Comparison of ENCODE assay signal across 17 cellular contexts in genomic region chr5:180523629-180524466, GRCh38. TPM values are rescaled to one million over a fixed set of nuclear protein-coding genes. Genes with fewer than 3 reads are reported as not detected.
DNase-seq lines count a peak whose midpoint lies in the region; ATAC-seq, FAIRE-seq and TF ChIP-seq lines count a peak whose summit lies in the region.
"Had no signal": no experiment of that assay in that cellular context is flagged by ENCODE, and none has a peak within 500 bp of the region (broad histone marks: within the 10 kb centered on the region; RNA-seq: fewer than 3 reads in every experiment).

No MANE protein-coding gene starts in this region.

- H3K4me3 Mint-ChIP-seq in CD4-positive, alpha-beta memory T cell: peak overlapping the region in 4 of 8 donors; percentile 6 to 26 (median 12)
- H3K4me3 Mint-ChIP-seq in T-cell (no peak overlapping the region), nephron (peak overlapping the region in 2 of 3 experiments; percentile 4 to 5)
- H3K4me3 Mint-ChIP-seq: activated CD8-positive, alpha-beta T cell treated with anti-CD3 and anti-CD28 coated beads, Interleukin-2, amount 10 ng/mL, durations not matched to agents 7 days and 5 days had no signal

- DNase-seq in CD4-positive, alpha-beta memory T cell: no peak
- DNase-seq in T-cell (no peak), endothelial cell of umbilical vein (ENCODE audit: low read depth, low spot score) (peak; percentile 12), ascending aorta (ENCODE audit: low spot score in 2 of 2) (no peak), COLO829 (ENCODE audit: low spot score) (no peak), left colon (no peak)
- DNase-seq: activated CD8-positive, alpha-beta T cell treated with anti-CD3 and anti-CD28 coated beads, Interleukin-2, amount 10 ng/mL, durations not matched to agents 7 days and 5 days; GDM1; Kasumi-1; left ventricle myocardium superior; NCI-H1436; Peyer's patch; stimulated activated CD4-positive, alpha-beta T cell treated with anti-CD3 and anti-CD28 coated beads, Interleukin-4, amount 100 ng/mL, for 4 hours had no signal

- H2AFZ ChIP-seq in endothelial cell of umbilical vein (ENCODE audit: low read depth, low read length): no peak overlapping the region

- POLR2A ChIA-PET in CD4-positive, alpha-beta memory T cell (lab: Charles Lee; ENCODE audit: partially characterized antibody): no interaction called here
- POLR2A ChIA-PET in T-cell (lab: Charles Lee): interaction anchor here in 1 of 2 donors (0.6 kb wide), 1 partner anchor 14 kb away, joined by 5 read pairs; no protein-coding TSS in a partner anchor
- POLR2A ChIA-PET in endothelial cell of umbilical vein (lab: Charles Lee): no interaction called here

- no peak for FAIRE-seq in endothelial cell of umbilical vein (lab: Jason Lieb, UNC)
- FAIRE-seq: H1 had no signal

- no peak overlapping the region for H3K4me2 ChIP-seq in endothelial cell of umbilical vein (ENCODE audit: insufficient read depth, low read length)

- H3K4me3 ChIP-seq in CD4-positive, alpha-beta memory T cell (ENCODE audit: low read length in 2 of 2): no peak overlapping the region
- H3K4me3 ChIP-seq in endothelial cell of umbilical vein (replicated peaks in 1 of 3; ENCODE audit: insufficient read depth in 1 of 3, low read depth in 1 of 3, low read length in 3 of 3): no peak overlapping the region
- H3K4me3 ChIP-seq in ascending aorta: no peak overlapping the region
- H3K4me3 ChIP-seq: Peyer's patch, thoracic aorta had no signal

- ATAC-seq in T-cell (replicated peaks in 1 of 4) (no peak), GM19397 (IDR thresholded peaks at IDR 0.05; ENCODE audit: unreplicated experiment) (no peak), left colon (no peak)
- ATAC-seq: activated CD8-positive, alpha-beta T cell treated with anti-CD3 and anti-CD28 coated beads, Interleukin-2, amount 10 ng/mL, durations not matched to agents 7 days and 5 days; left ventricle myocardium superior had no signal

- no peak for TF ChIP-seq POLR2A in endothelial cell of umbilical vein (IDR thresholded peaks at IDR 0.05; ENCODE audit: low read depth, low read length)

- no peak overlapping the region for H3K27ac ChIP-seq in CD4-positive, alpha-beta memory T cell (ENCODE audit: low read depth, low read length)
- H3K27ac ChIP-seq in endothelial cell of umbilical vein (ENCODE audit: insufficient read depth, low read depth, low read length): no peak overlapping the region
- H3K27ac ChIP-seq in ascending aorta: no peak overlapping the region
- H3K27ac ChIP-seq: Peyer's patch, thoracic aorta had no signal

- no peak overlapping the region for H3K9ac ChIP-seq in endothelial cell of umbilical vein (replicated peaks; ENCODE audit: extremely low read depth, insufficient read depth, low read length)

- intact Hi-C loops in CD4-positive, alpha-beta memory T cell (cut with micrococcal nuclease): no loop called here
- intact Hi-C loops in endothelial cell of umbilical vein (cut with micrococcal nuclease) (no loop called here), ascending aorta (cut with DNase I) (no loop called here), left colon (cut with DNase I, micrococcal nuclease) (no loop called here)

- BruUV-seq in endothelial cell of umbilical vein (replicated peaks; lab: Mats Ljungman, UMichigan): no TSS peak

- H3K9me3 Mint-ChIP-seq in CD4-positive, alpha-beta memory T cell: peaks cover 0 to 2% (median 0%) of the 10 kb centered on the region in 8 donors
- H3K9me3 Mint-ChIP-seq in T-cell: no peaks in the 10 kb centered on the region
- no peaks in the 10 kb centered on the region for H3K9me3 Mint-ChIP-seq in nephron

- no peaks in the 10 kb centered on the region for H3K9me1 ChIP-seq in endothelial cell of umbilical vein (replicated peaks; ENCODE audit: control insufficient read depth, extremely low read depth, insufficient read depth, low read length)

- dilution Hi-C loops in endothelial cell of umbilical vein (cut with MboI; ENCODE audit: extremely low pct_ligation_motif_present, low sequenced_read_pairs): no loop called here

- H3K27me3 Mint-ChIP-seq in CD4-positive, alpha-beta memory T cell: no peaks in the 10 kb centered on the region
- H3K27me3 Mint-ChIP-seq in T-cell (no peaks in the 10 kb centered on the region), nephron (ENCODE audit: low read depth) (no peaks in the 10 kb centered on the region)

- H3K36me3 ChIP-seq in CD4-positive, alpha-beta memory T cell (ENCODE audit: insufficient read depth, low read length): no peaks in the 10 kb centered on the region
- H3K36me3 ChIP-seq in endothelial cell of umbilical vein (ENCODE audit: control insufficient read depth in 2 of 2, extremely low read depth in 1 of 2, insufficient read depth in 2 of 2, low read length in 2 of 2) (no peaks in the 10 kb centered on the region), ascending aorta (no peaks in the 10 kb centered on the region)
- H3K36me3 ChIP-seq: Peyer's patch, thoracic aorta had no signal

- CTCF ChIA-PET in CD4-positive, alpha-beta memory T cell (lab: Charles Lee; ENCODE audit: partially characterized antibody): no interaction called here
- CTCF ChIA-PET in T-cell (lab: Charles Lee) (interaction anchor here in 1 of 2 donors (0.6 to 1.8 kb wide), 4 partner anchors 14 to 206 kb away, joined by 3 to 8 read pairs (median 4); no protein-coding TSS in a partner anchor), endothelial cell of umbilical vein (lab: Charles Lee) (no interaction called here)

- TF ChIP-seq CTCF in endothelial cell of umbilical vein (IDR thresholded peaks at IDR 0.05; ENCODE audit: extremely low read depth in 1 of 2, insufficient read depth in 1 of 2, low read depth in 1 of 2, low read length in 2 of 2) (no peak), nephron (IDR thresholded peaks at IDR 0.05; ENCODE audit: unreplicated experiment in 3 of 3) (no peak), ascending aorta (IDR thresholded peaks at IDR 0.05) (no peak)

- H3K27ac Mint-ChIP-seq in CD4-positive, alpha-beta memory T cell: peak overlapping the region in 4 of 7 donors; percentile 49 to 71 (median 65)
- H3K27ac Mint-ChIP-seq in T-cell: peak overlapping the region; percentile 28 to 37
- H3K27ac Mint-ChIP-seq in nephron: peak overlapping the region; percentile 55 to 88 (median 71)
- H3K27ac Mint-ChIP-seq: activated CD8-positive, alpha-beta T cell treated with anti-CD3 and anti-CD28 coated beads, Interleukin-2, amount 10 ng/mL, durations not matched to agents 7 days and 5 days had no signal

- peaks cover 0 to 4% of the 10 kb centered on the region in 2 donors for H3K36me3 Mint-ChIP-seq in CD4-positive, alpha-beta memory T cell
- H3K36me3 Mint-ChIP-seq in T-cell (no peaks in the 10 kb centered on the region), nephron (ENCODE audit: low read depth) (peaks cover 27% of the 10 kb centered on the region)

- peaks cover 88% of the 10 kb centered on the region for H3K79me2 ChIP-seq in endothelial cell of umbilical vein (ENCODE audit: control insufficient read depth, insufficient read depth, low read length)

- H3K4me1 ChIP-seq in CD4-positive, alpha-beta memory T cell (ENCODE audit: insufficient read depth, low read length): peaks cover 41% of the 10 kb centered on the region
- H3K4me1 ChIP-seq in endothelial cell of umbilical vein (ENCODE audit: control insufficient read depth, extremely low read depth, insufficient read depth, low read length) (no peaks in the 10 kb centered on the region), ascending aorta (no peaks in the 10 kb centered on the region)

- peaks cover 8% of the 10 kb centered on the region for H4K20me1 ChIP-seq in endothelial cell of umbilical vein (replicated peaks; ENCODE audit: control insufficient read depth, extremely low read depth, insufficient read depth, low read length)

- no peaks in the 10 kb centered on the region for H3K27me3 ChIP-seq in CD4-positive, alpha-beta memory T cell (ENCODE audit: insufficient read depth, low read length)
- H3K27me3 ChIP-seq in endothelial cell of umbilical vein (ENCODE audit: control insufficient read depth in 2 of 2, insufficient read depth in 2 of 2, low read length in 2 of 2): no peaks in the 10 kb centered on the region
- H3K27me3 ChIP-seq in ascending aorta: no peaks in the 10 kb centered on the region
- H3K27me3 ChIP-seq: Peyer's patch had no signal

- H3K9me3 ChIP-seq in CD4-positive, alpha-beta memory T cell (ENCODE audit: control insufficient read depth in 1 of 2, low read length in 2 of 2): no peaks in the 10 kb centered on the region
- H3K9me3 ChIP-seq in endothelial cell of umbilical vein (replicated peaks; ENCODE audit: control insufficient read depth, insufficient read depth, low read length) (no peaks in the 10 kb centered on the region), ascending aorta (no peaks in the 10 kb centered on the region)
- H3K9me3 ChIP-seq: Peyer's patch, thoracic aorta had no signal

- H3K4me1 Mint-ChIP-seq in CD4-positive, alpha-beta memory T cell: peaks cover 46 to 62% (median 55%) of the 10 kb centered on the region in 4 donors
- peaks cover 57 to 72% (median 69%) of the 10 kb centered on the region in 3 donors for H3K4me1 Mint-ChIP-seq in T-cell
- peaks cover 35% of the 10 kb centered on the region for H3K4me1 Mint-ChIP-seq in nephron

TF ChIP-seq in endothelial cell of umbilical vein, 7 proteins besides CTCF, POLR2A, EP300 and RAD21:
- TF ChIP-seq POLR2AphosphoS5 (IDR thresholded peaks at IDR 0.05; ENCODE audit: insufficient read depth, low read depth, low read length) (no peak), GATA2 (IDR thresholded peaks at IDR 0.05; ENCODE audit: insufficient read depth, insufficient read length, low read depth, low read length) (no peak), MYC (IDR thresholded peaks at IDR 0.05; ENCODE audit: low read depth, low read length) (no peak), EZH2 (IDR thresholded peaks at IDR 0.05; ENCODE audit: borderline replicate concordance, low read depth, low read length, severe bottlenecking) (no peak)

RNA-seq across cellular contexts. Expression of gene CNOT6, which starts 29.7 kb away (rescaled TPM):
- total RNA-seq in CD4-positive, alpha-beta memory T cell: 10 to 100 TPM; 30.1 to 37.8 TPM
- 1 to 10 TPM; 3.9 to 9.2 TPM for polyA plus RNA-seq in CD4-positive, alpha-beta memory T cell
- total RNA-seq in T-cell (10 to 100 TPM; 25.1 to 29.9 (median 25.6) TPM), endothelial cell of umbilical vein (33.8 and 35.5 TPM in 2 replicates), ascending aorta (12.0 TPM), left colon (10 to 100 TPM; 24.8 to 25.2 TPM)
- 6.2 and 9.2 TPM in 2 replicates for polyA plus RNA-seq in endothelial cell of umbilical vein
- polyA plus RNA-seq in endothelial cell of umbilical vein (2011; cell fraction: cytosol; rRNA removed): 11.0 and 11.1 TPM in 2 replicates
- polyA plus RNA-seq in endothelial cell of umbilical vein (2011; cell fraction: nucleus; rRNA removed): 13.4 and 17.1 TPM in 2 replicates
- polyA plus RNA-seq in endothelial cell of umbilical vein (2012): 10.4 and 22.3 TPM in 2 replicates
- 16.0 and 23.5 TPM in 2 replicates for polyA minus RNA-seq in endothelial cell of umbilical vein
- 20.5 TPM for polyA minus RNA-seq in endothelial cell of umbilical vein (2011; cell fraction: cytosol; rRNA and poly(A)+ RNA removed)
- 14.2 and 23.5 TPM in 2 replicates for polyA minus RNA-seq in endothelial cell of umbilical vein (2011; cell fraction: nucleus; rRNA and poly(A)+ RNA removed)

Comparison
In these comparisons a context has a peak if more than half of its experiments do, and no peak if none do; other contexts are left out.
1. H3K4me3 Mint-ChIP-seq: peak in nephron (2 of 3); none in T-cell (0 of 3).
2. Peak in every context shown above with its lines, with median percentiles within 50 percentile points of each other: H3K27ac Mint-ChIP-seq.